In genomic region chrX:94751611-94752010, GRCh38 we compare ENCODE assay signal across 21 cellular contexts.
DNase-seq lines count a peak whose midpoint lies in the region; ATAC-seq and TF ChIP-seq lines count a peak whose summit lies in the region.
"Had no signal": no experiment of that assay in that cellular context is flagged by ENCODE, and none has a peak within 500 bp of the region (broad histone marks: within the 10 kb centered on the region; RNA-seq: fewer than 3 reads in every experiment).

No MANE protein-coding gene starts in this region.

- no peaks in the 10 kb centered on the region for H3K79me2 ChIP-seq in OCI-LY1 (ENCODE audit: insufficient read depth, low read length)

- H3K4me2 ChIP-seq in OCI-LY1 (ENCODE audit: low read length), result no peak overlapping the region

- H3F3A ChIP-seq in OCI-LY1 (ENCODE audit: insufficient read depth, low read length), result no peaks in the 10 kb centered on the region

- no peaks in the 10 kb centered on the region for H4K20me1 ChIP-seq in OCI-LY1 (ENCODE audit: insufficient read depth, low read length)

- no peaks in the 10 kb centered on the region for H3K4me1 ChIP-seq in OCI-LY1 (ENCODE audit: insufficient read depth, low read length, severe bottlenecking)
- no peaks in the 10 kb centered on the region for H3K4me1 ChIP-seq in testis
- H3K4me1 ChIP-seq: adrenal gland, right atrium auricular region, upper lobe of right lung had no signal

- H3K9ac ChIP-seq in OCI-LY1 (ENCODE audit: low read length), result no peak overlapping the region

- no peak for TF ChIP-seq POLR2A in testis (IDR thresholded peaks at IDR 0.05)

- ATAC-seq in stimulated activated naive CD8-positive, alpha-beta T cell treated with anti-CD3 and anti-CD28 coated beads, Interleukin-15, Interleukin-2, amounts not matched to agents 100 U/mL and 50 U/mL, for 24 hours, result no peak

- DNase-seq in D341Med (ENCODE audit: low spot score), result peak; percentile 13
- peak; percentile 3 for DNase-seq in H4 (ENCODE audit: low spot score)
- peak; percentile 35 for DNase-seq in iPS-NIHi7 (ENCODE audit: extremely low spot score)
- no peak for DNase-seq in NCI-H1092 (lab: John Stamatoyannopoulos, UW)
- DNase-seq in testis, result no peak
- DNase-seq in stimulated activated naive CD8-positive, alpha-beta T cell treated with anti-CD3 and anti-CD28 coated beads, Interleukin-15, Interleukin-2, amounts not matched to agents 100 U/mL and 50 U/mL, for 24 hours, result no peak
- DNase-seq: activated CD4-positive, alpha-beta T cell treated with anti-CD3 and anti-CD28 coated beads, Interleukin-2, amount 50 U/mL, for 4 hours; activated gamma-delta T cell treated with Interleukin-2 at 50 U/mL for 16 hours; adrenal gland; AML-193; head of caudate nucleus; NCI-H1417 treated with DMSO at 0.1 percent for 48 hours; NCI-H2171 treated with DMSO at 0.1 percent for 48 hours; NCI-H526 treated with DMSO at 0.1 percent for 48 hours; SIG-M5; T-helper 2 cell; upper lobe of right lung had no signal

- no peak overlapping the region for H2AFZ ChIP-seq in OCI-LY1 (ENCODE audit: low read length)

- H3K27ac ChIP-seq in OCI-LY1 (ENCODE audit: low read depth, low read length, poor library complexity, severe bottlenecking), result no peak overlapping the region
- H3K27ac ChIP-seq in testis, result no peak overlapping the region
- H3K27ac ChIP-seq: adrenal gland, cardiac muscle cell, right atrium auricular region, upper lobe of right lung, VCaP had no signal

- TF ChIP-seq CTCF in OCI-LY1 (IDR thresholded peaks at IDR 0.05; ENCODE audit: low read length) (peak; percentile 42; the same call in 1 of the 2 replicates), testis (IDR thresholded peaks at IDR 0.05) (no peak)

- intact Hi-C loops in testis (cut with DNase I; ENCODE audit: low total_unique reads), result no loop called here

- H3K9me2 ChIP-seq in OCI-LY1 (ENCODE audit: low read depth, low read length), result no peaks in the 10 kb centered on the region

- no peak overlapping the region for H3K4me3 ChIP-seq in OCI-LY1 (ENCODE audit: low read depth, low read length, poor library complexity, severe bottlenecking)
- H3K4me3 ChIP-seq in testis, result no peak overlapping the region
- H3K4me3 ChIP-seq: adrenal gland, cardiac muscle cell, right atrium auricular region, upper lobe of right lung had no signal

- H3K27me3 ChIP-seq in OCI-LY1 (ENCODE audit: insufficient read depth, low read length) (no peaks in the 10 kb centered on the region), testis (no peaks in the 10 kb centered on the region)
- H3K27me3 ChIP-seq: adrenal gland, cardiac muscle cell, right atrium auricular region, upper lobe of right lung had no signal

- H3K9me3 ChIP-seq in OCI-LY1 (ENCODE audit: low read length) (no peaks in the 10 kb centered on the region), testis (no peaks in the 10 kb centered on the region)
- H3K9me3 ChIP-seq: adrenal gland, upper lobe of right lung had no signal

- H3K36me3 ChIP-seq in OCI-LY1 (ENCODE audit: insufficient read depth, low read length) (no peaks in the 10 kb centered on the region), testis (ENCODE audit: low read depth, missing control alignments) (no peaks in the 10 kb centered on the region)
- H3K36me3 ChIP-seq: adrenal gland, cardiac muscle cell, right atrium auricular region, upper lobe of right lung had no signal

Comparison
In these comparisons a context has a peak if more than half of its experiments do, and no peak if none do; other contexts are left out.
1. DNase-seq: peak in D341Med (single experiment), H4 (single experiment) and iPS-NIHi7 (single experiment); none in NCI-H1092 (single experiment), testis (single experiment) and stimulated activated naive CD8-positive, alpha-beta T cell treated with anti-CD3 and anti-CD28 coated beads, Interleukin-15, Interleukin-2, amounts not matched to agents 100 U/mL and 50 U/mL, for 24 hours (single experiment).